In genomic region chr6:27593200-27593818, GRCh38 we compare ENCODE assay signal across 9 cellular contexts.
DNase-seq lines count a peak whose midpoint lies in the region; ATAC-seq and TF ChIP-seq lines count a peak whose summit lies in the region.
"Had no signal": no experiment of that assay in that cellular context is flagged by ENCODE, and none has a peak within 500 bp of the region (broad histone marks: within the 10 kb centered on the region; RNA-seq: fewer than 3 reads in every experiment).

No MANE protein-coding gene starts in this region.

- H3K27me3 Mint-ChIP-seq in Calu3 (ENCODE audit: unreplicated experiment) (no peaks in the 10 kb centered on the region), osteocyte (ENCODE audit: unreplicated experiment) (peaks cover 33% of the 10 kb centered on the region)

- H3K27ac Mint-ChIP-seq in Calu3 (ENCODE audit: unreplicated experiment) (no peak overlapping the region), osteocyte (ENCODE audit: unreplicated experiment) (no peak overlapping the region)

- no peak for TF ChIP-seq POLR2A in uterus (IDR thresholded peaks at IDR 0.05)

- H3K9ac ChIP-seq in OCI-LY3 (ENCODE audit: low read length) (peak overlapping the region; percentile 32; the same call in 1 of the 2 replicates), iPS-18a (ENCODE audit: low read length) (no peak overlapping the region)

- H4K20me1 ChIP-seq in OCI-LY3 (ENCODE audit: insufficient read depth, low read length): no peaks in the 10 kb centered on the region

- H3K4me3 ChIP-seq in OCI-LY3 (ENCODE audit: low read length) (peak overlapping the region; percentile 96), iPS-18a (ENCODE audit: low read length) (peak overlapping the region; percentile 96), uterus (no peak overlapping the region)
- H3K4me3 ChIP-seq: suprapubic skin had no signal

- H2AFZ ChIP-seq in OCI-LY3 (ENCODE audit: low read depth, low read length): no peak overlapping the region

- H3K36me3 Mint-ChIP-seq in Calu3 (ENCODE audit: insufficient read depth, unreplicated experiment) (no peaks in the 10 kb centered on the region), osteocyte (ENCODE audit: unreplicated experiment) (no peaks in the 10 kb centered on the region)

- CTCF ChIA-PET in Calu3 (lab: Charles Lee): interaction anchor here (1.1 kb wide), 1 partner anchor 74 kb away, joined by 3 read pairs; no protein-coding TSS in a partner anchor

- ATAC-seq in GM21619 (IDR thresholded peaks at IDR 0.05; ENCODE audit: unreplicated experiment): peak; percentile 18

- no TSS peak for BruUV-seq in Calu3 (replicated peaks; lab: Mats Ljungman, UMichigan)

- H3K36me3 ChIP-seq in OCI-LY3 (replicated peaks; ENCODE audit: low read depth, low read length) (no peaks in the 10 kb centered on the region), iPS-18a (ENCODE audit: control insufficient read depth, low read depth, low read length) (no peaks in the 10 kb centered on the region), uterus (peaks cover 0 to 5% of the 10 kb centered on the region in 2 donors)
- H3K36me3 ChIP-seq: suprapubic skin had no signal

- H3K79me2 ChIP-seq in OCI-LY3 (ENCODE audit: low read length): no peaks in the 10 kb centered on the region

- no peaks in the 10 kb centered on the region for H3K9me3 Mint-ChIP-seq in Calu3 (ENCODE audit: low read depth, unreplicated experiment)
- no peaks in the 10 kb centered on the region for H3K9me3 Mint-ChIP-seq in osteocyte (ENCODE audit: unreplicated experiment)

- TF ChIP-seq CTCF in OCI-LY3 (IDR thresholded peaks at IDR 0.05; ENCODE audit: low read depth, low read length) (no peak), Calu3 (IDR thresholded peaks at IDR 0.05; ENCODE audit: unreplicated experiment) (no peak), uterus (IDR thresholded peaks at IDR 0.05) (no peak), osteocyte (IDR thresholded peaks at IDR 0.05) (no peak)

- DNase-seq in EL (peak; percentile 44), Calu3 (no peak), uterus (no peak), osteocyte (ENCODE audit: extremely low spot score, unreplicated experiment) (no peak), NCI-H2107 (lab: John Stamatoyannopoulos, UW) (no peak)

- intact Hi-C loops in Calu3 (cut with micrococcal nuclease; ENCODE audit: unreplicated experiment): loop anchor here (5.0 kb wide), 2 partner anchors 46 to 74 kb away; no protein-coding TSS in a partner anchor
- intact Hi-C loops in uterus (cut with DNase I; ENCODE audit: low total_unique reads): no loop called here

- H3K4me1 Mint-ChIP-seq in Calu3 (ENCODE audit: low read depth, unreplicated experiment) (no peaks in the 10 kb centered on the region), osteocyte (ENCODE audit: unreplicated experiment) (no peaks in the 10 kb centered on the region)

- no peaks in the 10 kb centered on the region for H3K27me3 ChIP-seq in OCI-LY3 (ENCODE audit: low read depth, low read length)
- H3K27me3 ChIP-seq in iPS-18a (ENCODE audit: control insufficient read depth, insufficient read depth, low read length): peaks cover 29% of the 10 kb centered on the region
- peaks cover 0 to 66% of the 10 kb centered on the region in 2 donors for H3K27me3 ChIP-seq in uterus

- H3K9me3 ChIP-seq in OCI-LY3 (ENCODE audit: insufficient read depth, low read length): no peaks in the 10 kb centered on the region
- no peaks in the 10 kb centered on the region for H3K9me3 ChIP-seq in iPS-18a (ENCODE audit: control insufficient read depth, low read depth, low read length)
- H3K9me3 ChIP-seq in uterus: no peaks in the 10 kb centered on the region
- H3K9me3 ChIP-seq: suprapubic skin had no signal

- H3K4me2 ChIP-seq in OCI-LY3 (ENCODE audit: low read length): peak overlapping the region; percentile 86

- peaks cover 12% of the 10 kb centered on the region for H3K4me1 ChIP-seq in OCI-LY3 (ENCODE audit: low read length)
- H3K4me1 ChIP-seq in iPS-18a (ENCODE audit: control insufficient read depth, low read depth, low read length): no peaks in the 10 kb centered on the region
- no peaks in the 10 kb centered on the region for H3K4me1 ChIP-seq in uterus

- H3K4me3 Mint-ChIP-seq in Calu3 (ENCODE audit: low read depth, unreplicated experiment) (no peak overlapping the region), osteocyte (ENCODE audit: unreplicated experiment) (no peak overlapping the region)

- no peak overlapping the region for H3K27ac ChIP-seq in OCI-LY3 (ENCODE audit: low read length)
- no peak overlapping the region for H3K27ac ChIP-seq in iPS-18a (ENCODE audit: low read length)
- H3K27ac ChIP-seq in uterus: no peak overlapping the region
- H3K27ac ChIP-seq: suprapubic skin had no signal

Comparison
In these comparisons a context has a peak if more than half of its experiments do, and no peak if none do; other contexts are left out.
1. H3K4me3 ChIP-seq: peak in OCI-LY3 (single experiment) and iPS-18a (single experiment); none in uterus (0 of 2).